In genomic region chr3:148604270-148605085, GRCh38 we compare ENCODE assay signal across 1 cellular context.
TF ChIP-seq lines count a peak whose summit lies in the region.

No MANE protein-coding gene starts in this region.

TF ChIP-seq in IMR-90, 13 proteins besides CTCF, POLR2A, EP300 and RAD21:
- TF ChIP-seq SMC3 (IDR thresholded peaks at IDR 0.05; ENCODE audit: low read depth, low read length) (no peak), BHLHE40 (IDR thresholded peaks at IDR 0.05; ENCODE audit: low read depth, low read length) (no peak), USF2 (IDR thresholded peaks at IDR 0.05; ENCODE audit: low read depth, low read length) (no peak), ELK1 (IDR thresholded peaks at IDR 0.05; ENCODE audit: borderline replicate concordance, low read depth, low read length) (no peak), RCOR1 (IDR thresholded peaks at IDR 0.05; ENCODE audit: insufficient replicate concordance, low read length) (no peak), FOS (IDR thresholded peaks at IDR 0.05; ENCODE audit: low read depth, low read length) (no peak), MAFK (IDR thresholded peaks at IDR 0.05; ENCODE audit: low read depth, low read length) (no peak), MXI1 (IDR thresholded peaks at IDR 0.05; ENCODE audit: borderline replicate concordance, low read depth, low read length) (no peak), CEBPB (IDR thresholded peaks at IDR 0.05; ENCODE audit: low read depth, low read length) (no peak), RFX5 (IDR thresholded peaks at IDR 0.05; ENCODE audit: low read depth, low read length) (no peak)
